In the genomic region with DNA sequence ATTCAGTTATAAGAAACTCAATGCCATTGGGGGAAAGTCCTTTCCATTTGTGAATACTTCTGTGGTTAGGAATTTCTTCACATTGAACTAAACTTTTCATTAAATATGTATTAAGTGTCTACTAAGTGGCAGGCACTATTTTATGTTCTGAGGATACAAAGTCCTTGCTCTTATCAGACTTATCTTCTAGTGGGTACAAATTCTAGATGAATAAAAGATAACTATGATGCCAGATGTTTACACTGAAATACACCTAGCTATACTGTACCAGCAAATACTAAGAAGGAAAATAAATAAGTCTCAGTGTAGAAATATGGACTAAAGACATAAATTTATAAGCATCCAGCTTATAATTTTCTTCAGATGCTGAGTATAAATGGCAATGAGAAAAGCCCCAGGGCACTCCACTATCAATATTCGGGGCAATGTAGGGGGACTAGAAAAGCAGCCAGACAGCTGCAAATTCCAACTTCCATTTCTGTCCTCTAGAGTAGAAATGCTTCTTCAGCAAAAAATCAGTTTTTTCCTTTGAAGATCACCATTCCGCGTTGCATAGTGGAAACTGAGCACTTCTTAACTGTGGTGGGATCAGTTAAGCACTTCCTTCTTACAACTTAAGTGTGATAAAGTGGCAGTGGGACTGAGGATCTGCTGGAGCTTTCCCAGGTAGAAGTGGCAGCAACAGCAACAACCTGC, we compare ENCODE assay signal across 11 cellular contexts. TPM values are rescaled to one million over a fixed set of nuclear protein-coding genes. Genes with fewer than 3 reads are reported as not detected.
A peak's percentile ranks its signal among the peaks of the same experiment; 100 is the strongest.
DNase-seq lines count a peak whose midpoint lies in the region; ATAC-seq and TF ChIP-seq lines count a peak whose summit lies in the region.
"Had no signal": no experiment of that assay in that cellular context is flagged by ENCODE, and none has a peak within 500 bp of the region (broad histone marks: within the 10 kb centered on the region; RNA-seq: fewer than 3 reads in every experiment).

No MANE protein-coding gene starts in this region.

- H3K36me3 ChIP-seq in muscle layer of duodenum (ENCODE audit: control insufficient read depth in 1 of 2, insufficient read depth in 2 of 2, low read length in 2 of 2): no peaks in the 10 kb centered on the region
- H3K36me3 ChIP-seq: BLaER1 had no signal

- H3K4me3 ChIP-seq in muscle layer of duodenum (ENCODE audit: low read depth in 1 of 2, low read length in 2 of 2) (no peak overlapping the region), dorsolateral prefrontal cortex (peak overlapping the region in 8 of 59 donors; percentile 9 to 24 (median 16))
- H3K4me3 ChIP-seq: BLaER1 had no signal

- peaks cover 0 to 9% of the 10 kb centered on the region in 2 donors for H3K4me1 ChIP-seq in muscle layer of duodenum (ENCODE audit: control insufficient read depth in 1 of 2, insufficient read depth in 2 of 2, low read length in 2 of 2)

- peaks cover 0 to 5% of the 10 kb centered on the region in 2 donors for H3K9me3 ChIP-seq in muscle layer of duodenum (ENCODE audit: control insufficient read depth in 1 of 2, low read length in 2 of 2)

- ATAC-seq in HG03280 (IDR thresholded peaks at IDR 0.05; ENCODE audit: unreplicated experiment) (no peak), GM19023 (IDR thresholded peaks at IDR 0.05; ENCODE audit: unreplicated experiment) (no peak), HG02759 (IDR thresholded peaks at IDR 0.05; ENCODE audit: unreplicated experiment) (no peak)

- H3K27me3 Mint-ChIP-seq in IgD-negative memory B cell: no peaks in the 10 kb centered on the region
- no peaks in the 10 kb centered on the region for H3K27me3 Mint-ChIP-seq in activated naive CD8-positive, alpha-beta T cell treated with anti-CD3 and anti-CD28 coated beads for 36 hours

- peak overlapping the region; percentile 84 to 98 (median 94) for H3K27ac Mint-ChIP-seq in IgD-negative memory B cell
- peak overlapping the region; percentile 74 for H3K27ac Mint-ChIP-seq in activated naive CD8-positive, alpha-beta T cell treated with anti-CD3 and anti-CD28 coated beads for 36 hours
- H3K27ac Mint-ChIP-seq: nephron progenitor cell had no signal

- H3K27ac ChIP-seq in 22Rv1 (peak overlapping the region; percentile 64), muscle layer of duodenum (ENCODE audit: low read length) (peak overlapping the region; percentile 48), dorsolateral prefrontal cortex (peak overlapping the region in 23 of 59 donors; percentile 0 to 83 (median 45))
- H3K27ac ChIP-seq: BLaER1 had no signal

- H3K27me3 ChIP-seq in muscle layer of duodenum (ENCODE audit: low read depth, low read length) (no peaks in the 10 kb centered on the region), dorsolateral prefrontal cortex (peaks cover 0 to 9% (median 0%) of the 10 kb centered on the region in 45 donors)
- H3K27me3 ChIP-seq: BLaER1 had no signal

- H3K9me3 Mint-ChIP-seq in IgD-negative memory B cell: peaks cover 8 to 19% (median 9%) of the 10 kb centered on the region in 3 donors
- peaks cover 24% of the 10 kb centered on the region for H3K9me3 Mint-ChIP-seq in activated naive CD8-positive, alpha-beta T cell treated with anti-CD3 and anti-CD28 coated beads for 36 hours

- DNase-seq in activated naive CD8-positive, alpha-beta T cell treated with anti-CD3 and anti-CD28 coated beads for 36 hours: no peak
- no peak for DNase-seq in dorsolateral prefrontal cortex
- DNase-seq: nephron progenitor cell; stimulated activated CD4-positive, alpha-beta T cell treated with anti-CD3 and anti-CD28 coated beads, Interleukin-12 subunit alpha, Interleukin-12 subunit beta, amount 100 ng/mL, for 4 hours had no signal

- H3K4me1 Mint-ChIP-seq in IgD-negative memory B cell: peaks cover 36 to 62% (median 48%) of the 10 kb centered on the region in 3 donors
- H3K4me1 Mint-ChIP-seq in activated naive CD8-positive, alpha-beta T cell treated with anti-CD3 and anti-CD28 coated beads for 36 hours: peaks cover 40% of the 10 kb centered on the region

- TF ChIP-seq CTCF in 22Rv1 (IDR thresholded peaks at IDR 0.05) (no peak), dorsolateral prefrontal cortex (IDR thresholded peaks at IDR 0.05 in 54 of 56, conservative IDR thresholded peaks at IDR 0.05 in 2 of 56; ENCODE audit: low read depth in 1 of 56, partially characterized antibody in 56 of 56) (peak in 2 of 56 donors; percentile 3 to 12)

- intact Hi-C loops in dorsolateral prefrontal cortex (cut with DNase I): no loop called here

- H3K4me3 Mint-ChIP-seq in IgD-negative memory B cell: peak overlapping the region in 3 of 4 donors; percentile 19 to 91 (median 68)
- H3K4me3 Mint-ChIP-seq in activated naive CD8-positive, alpha-beta T cell treated with anti-CD3 and anti-CD28 coated beads for 36 hours: no peak overlapping the region
- H3K4me3 Mint-ChIP-seq: nephron progenitor cell had no signal

- no peaks in the 10 kb centered on the region for H3K36me3 Mint-ChIP-seq in IgD-negative memory B cell
- peaks cover 9% of the 10 kb centered on the region for H3K36me3 Mint-ChIP-seq in activated naive CD8-positive, alpha-beta T cell treated with anti-CD3 and anti-CD28 coated beads for 36 hours

RNA-seq across cellular contexts. Expression of gene BIRC3, which starts 11.8 kb away (rescaled TPM):
- polyA plus RNA-seq in IgD-negative memory B cell: 158 TPM
- 10 to 100 TPM; 76.6 to 79.9 TPM for total RNA-seq in activated naive CD8-positive, alpha-beta T cell treated with anti-CD3 and anti-CD28 coated beads for 36 hours
- 1 to 10 TPM; 1.5 to 9.7 (median 3.6) TPM for total RNA-seq in dorsolateral prefrontal cortex

RNA-seq across cellular contexts. Expression of gene BIRC2, which starts 41.5 kb away (rescaled TPM):
- polyA plus RNA-seq in IgD-negative memory B cell: 28.4 TPM
- 10 to 100 TPM; 29.6 to 30.7 TPM for total RNA-seq in activated naive CD8-positive, alpha-beta T cell treated with anti-CD3 and anti-CD28 coated beads for 36 hours
- total RNA-seq in dorsolateral prefrontal cortex: 10 to 100 TPM; 29.0 to 61.1 (median 39.8) TPM

Comparison
In these comparisons a context has a peak if more than half of its experiments do, and no peak if none do; other contexts are left out.
1. RNA of gene BIRC3, which starts 11.8 kb away (total RNA-seq): 76.6 to 79.9 TPM in activated naive CD8-positive, alpha-beta T cell treated with anti-CD3 and anti-CD28 coated beads for 36 hours; 1.5 to 9.7 TPM in dorsolateral prefrontal cortex; every median in the first group is over 4 times any median in the second.